ENCODE assay signal across 28 cellular contexts in genomic region chr10:18282094-18282493, GRCh38.
"Had no signal": no experiment of that assay in that cellular context is flagged by ENCODE, and none has a peak within 500 bp of the region (broad histone marks: within the 10 kb centered on the region; RNA-seq: fewer than 3 reads in every experiment).

No MANE protein-coding gene starts in this region.

- DNase-seq: activated CD4-positive, alpha-beta memory T cell treated with anti-CD3 and anti-CD28 coated beads, Interleukin-2, amount 10 ng/mL, durations not matched to agents 7 days and 5 days; activated CD4-positive, alpha-beta T cell treated with anti-CD3 and anti-CD28 coated beads for 1 hour; activated CD4-positive, alpha-beta T cell treated with anti-CD3 and anti-CD28 coated beads for 4 hours; activated CD4-positive, alpha-beta T cell treated with anti-CD3 and anti-CD28 coated beads, Interleukin-2, amount 10 ng/mL, durations not matched to agents 7 days and 5 days; activated CD4-positive, alpha-beta T cell treated with anti-CD3 and anti-CD28 coated beads, Interleukin-2, amount 50 U/mL, for 4 hours; activated CD8-positive, alpha-beta memory T cell treated with anti-CD3 and anti-CD28 coated beads, Interleukin-2, amount 50 U/mL, for 48 hours; activated gamma-delta T cell; activated naive CD4-positive, alpha-beta T cell; activated naive CD4-positive, alpha-beta T cell treated with anti-CD3 and anti-CD28 coated beads, Interleukin-2, amount 50 U/mL, for 16 hours; activated T-cell treated with anti-CD3 and anti-CD28 coated beads for 4 hours; activated T-cell treated with anti-CD3 and anti-CD28 coated beads, Interleukin-2, amount 50 U/mL, for 24 hours; activated T-cell treated with anti-CD3 and anti-CD28 coated beads, Interleukin-2, amount 50 U/mL, for 72 hours; amniotic stem cell; aorta; body of pancreas; dorsolateral prefrontal cortex; effector memory CD4-positive, alpha-beta T cell; erythroblast; foreskin keratinocyte; gastrocnemius medialis; glutamatergic neuron; heart left ventricle; T-helper 2 cell had no signal

- H3K9me3 ChIP-seq: body of pancreas, esophagus muscularis mucosa, gastrocnemius medialis, heart left ventricle had no signal

- H3K4me3 Mint-ChIP-seq: activated CD4-positive, alpha-beta memory T cell treated with anti-CD3 and anti-CD28 coated beads, Interleukin-2, amount 10 ng/mL, durations not matched to agents 7 days and 5 days; activated CD4-positive, alpha-beta T cell treated with anti-CD3 and anti-CD28 coated beads, Interleukin-2, amount 10 ng/mL, durations not matched to agents 7 days and 5 days; activated naive CD8-positive, alpha-beta T cell; activated T-cell treated with anti-CD3 and anti-CD28 coated beads, Interleukin-2, amount 50 U/mL, for 24 hours; activated T-cell treated with anti-CD3 and anti-CD28 coated beads, Interleukin-2, amount 50 U/mL, for 72 hours; central memory CD8-positive, alpha-beta T cell; dendritic cell treated with granulocyte-macrophage colony-stimulating factor and Interleukin-4, amounts not matched to agents 40 ng/mL and 50 ng/mL, for 4 days had no signal

- H3K27ac Mint-ChIP-seq: activated CD4-positive, alpha-beta memory T cell treated with anti-CD3 and anti-CD28 coated beads, Interleukin-2, amount 10 ng/mL, durations not matched to agents 7 days and 5 days; activated CD4-positive, alpha-beta T cell treated with anti-CD3 and anti-CD28 coated beads, Interleukin-2, amount 10 ng/mL, durations not matched to agents 7 days and 5 days; activated naive CD8-positive, alpha-beta T cell; activated T-cell treated with anti-CD3 and anti-CD28 coated beads, Interleukin-2, amount 50 U/mL, for 24 hours; activated T-cell treated with anti-CD3 and anti-CD28 coated beads, Interleukin-2, amount 50 U/mL, for 72 hours; dendritic cell treated with granulocyte-macrophage colony-stimulating factor and Interleukin-4, amounts not matched to agents 40 ng/mL and 50 ng/mL, for 4 days had no signal

- H3K27me3 Mint-ChIP-seq: activated CD4-positive, alpha-beta memory T cell treated with anti-CD3 and anti-CD28 coated beads, Interleukin-2, amount 10 ng/mL, durations not matched to agents 7 days and 5 days; activated CD4-positive, alpha-beta T cell treated with anti-CD3 and anti-CD28 coated beads, Interleukin-2, amount 10 ng/mL, durations not matched to agents 7 days and 5 days; activated T-cell treated with anti-CD3 and anti-CD28 coated beads, Interleukin-2, amount 50 U/mL, for 24 hours; central memory CD8-positive, alpha-beta T cell; dendritic cell treated with granulocyte-macrophage colony-stimulating factor and Interleukin-4, amounts not matched to agents 40 ng/mL and 50 ng/mL, for 4 days had no signal

- H3K4me1 Mint-ChIP-seq: activated CD4-positive, alpha-beta memory T cell treated with anti-CD3 and anti-CD28 coated beads, Interleukin-2, amount 10 ng/mL, durations not matched to agents 7 days and 5 days; activated CD4-positive, alpha-beta T cell treated with anti-CD3 and anti-CD28 coated beads, Interleukin-2, amount 10 ng/mL, durations not matched to agents 7 days and 5 days; central memory CD8-positive, alpha-beta T cell had no signal

- H3K4me1 ChIP-seq: body of pancreas, foreskin keratinocyte, gastrocnemius medialis, heart left ventricle had no signal

- H3K27me3 ChIP-seq: body of pancreas, dorsolateral prefrontal cortex, esophagus muscularis mucosa, foreskin keratinocyte, gastrocnemius medialis, heart left ventricle had no signal

- H3K4me3 ChIP-seq: body of pancreas, coronary artery, dorsolateral prefrontal cortex, esophagus muscularis mucosa, gastrocnemius medialis, heart left ventricle had no signal

- H3K9me3 Mint-ChIP-seq: activated CD4-positive, alpha-beta memory T cell treated with anti-CD3 and anti-CD28 coated beads, Interleukin-2, amount 10 ng/mL, durations not matched to agents 7 days and 5 days; activated CD4-positive, alpha-beta T cell treated with anti-CD3 and anti-CD28 coated beads, Interleukin-2, amount 10 ng/mL, durations not matched to agents 7 days and 5 days; activated T-cell treated with anti-CD3 and anti-CD28 coated beads, Interleukin-2, amount 50 U/mL, for 24 hours; activated T-cell treated with anti-CD3 and anti-CD28 coated beads, Interleukin-2, amount 50 U/mL, for 72 hours; central memory CD8-positive, alpha-beta T cell; dendritic cell treated with granulocyte-macrophage colony-stimulating factor and Interleukin-4, amounts not matched to agents 40 ng/mL and 50 ng/mL, for 4 days had no signal

- H3K27ac ChIP-seq: body of pancreas, coronary artery, dorsolateral prefrontal cortex, esophagus muscularis mucosa, foreskin keratinocyte, gastrocnemius medialis, heart left ventricle had no signal

- H3K36me3 Mint-ChIP-seq: activated naive CD8-positive, alpha-beta T cell had no signal

- H3K36me3 ChIP-seq: esophagus muscularis mucosa, gastrocnemius medialis, heart left ventricle had no signal

- ATAC-seq: activated T-cell treated with anti-CD3 and anti-CD28 coated beads, Interleukin-2, amount 50 U/mL, for 72 hours; body of pancreas; foreskin keratinocyte; gastrocnemius medialis; heart left ventricle had no signal
